ENCODE assay signal across 24 cellular contexts in the genomic region with DNA sequence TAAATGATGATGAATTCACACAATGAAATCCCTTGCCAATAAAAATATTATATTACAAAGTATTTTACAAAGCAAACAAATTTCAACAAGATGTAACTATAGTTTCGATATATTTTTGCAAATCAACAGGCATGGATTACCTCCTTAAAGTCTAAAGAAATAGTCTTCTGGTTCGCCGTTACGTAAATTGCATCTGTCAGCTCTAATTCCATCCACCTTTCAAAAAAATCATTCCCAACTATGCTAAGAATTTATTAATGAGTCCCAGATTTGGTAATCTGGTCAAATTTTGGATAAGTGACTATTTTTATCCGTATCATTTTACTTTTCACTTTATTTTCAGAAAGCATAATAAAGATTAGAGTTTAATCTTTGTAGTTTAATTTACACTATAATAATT.
"Had no signal": no experiment of that assay in that cellular context is flagged by ENCODE, and none has a peak within 500 bp of the region (broad histone marks: within the 10 kb centered on the region; RNA-seq: fewer than 3 reads in every experiment).

No MANE protein-coding gene starts in this region.

- H3K4me3 ChIP-seq: coronary artery, dorsolateral prefrontal cortex, esophagus muscularis mucosa, gastroesophageal sphincter, heart left ventricle, hepatocyte, left lung, lower lobe of right lung, mucosa of descending colon had no signal

- H3K9me3 ChIP-seq: esophagus muscularis mucosa, gastroesophageal sphincter, heart left ventricle, left lung, lower lobe of right lung, mucosa of descending colon had no signal

- H3K27ac ChIP-seq: coronary artery, dorsolateral prefrontal cortex, esophagus muscularis mucosa, foreskin keratinocyte, gastroesophageal sphincter, heart left ventricle, hepatocyte, left lung, lower lobe of right lung had no signal

- H3K36me3 Mint-ChIP-seq: immature natural killer cell, mesothelial cell of epicardium, naive B cell had no signal

- H3K27me3 ChIP-seq: dorsolateral prefrontal cortex, esophagus muscularis mucosa, foreskin keratinocyte, gastroesophageal sphincter, heart left ventricle, hepatocyte, left lung had no signal

- H3K27me3 Mint-ChIP-seq: naive B cell had no signal

- DNase-seq: dermis blood vessel endothelial cell; dorsolateral prefrontal cortex; effector CD4-positive, alpha-beta T cell; effector memory CD4-positive, alpha-beta T cell; foreskin keratinocyte; heart left ventricle; hypothalamus; immature natural killer cell; left cardiac atrium; left lung; left ventricle myocardium superior; lower lobe of right lung; mesenchymal stem cell; mucosa of descending colon; naive B cell had no signal

- H3K4me3 Mint-ChIP-seq: immature natural killer cell, mesothelial cell of epicardium, naive B cell had no signal

- H3K9me3 Mint-ChIP-seq: mesothelial cell of epicardium had no signal

- FAIRE-seq: colon, endothelial cell of umbilical vein, frontal cortex, keratinocyte had no signal

- H3K4me1 Mint-ChIP-seq: immature natural killer cell, naive B cell had no signal

- H3K4me1 ChIP-seq: esophagus muscularis mucosa, foreskin keratinocyte, gastroesophageal sphincter, heart left ventricle, left lung, lower lobe of right lung had no signal

- H3K27ac Mint-ChIP-seq: immature natural killer cell, mesothelial cell of epicardium, naive B cell had no signal

- H3K79me2 ChIP-seq: hepatocyte had no signal

- ATAC-seq: foreskin keratinocyte, gastroesophageal sphincter, heart left ventricle, left cardiac atrium, left lung, left ventricle myocardium superior, lower lobe of right lung, mucosa of descending colon had no signal

- H3K36me3 ChIP-seq: esophagus muscularis mucosa, gastroesophageal sphincter, heart left ventricle, left lung, lower lobe of right lung had no signal

- H2AFZ ChIP-seq: hepatocyte had no signal

- H3K4me2 ChIP-seq: hepatocyte had no signal
